Comparison of ENCODE assay signal across 9 cellular contexts in the genomic region with DNA sequence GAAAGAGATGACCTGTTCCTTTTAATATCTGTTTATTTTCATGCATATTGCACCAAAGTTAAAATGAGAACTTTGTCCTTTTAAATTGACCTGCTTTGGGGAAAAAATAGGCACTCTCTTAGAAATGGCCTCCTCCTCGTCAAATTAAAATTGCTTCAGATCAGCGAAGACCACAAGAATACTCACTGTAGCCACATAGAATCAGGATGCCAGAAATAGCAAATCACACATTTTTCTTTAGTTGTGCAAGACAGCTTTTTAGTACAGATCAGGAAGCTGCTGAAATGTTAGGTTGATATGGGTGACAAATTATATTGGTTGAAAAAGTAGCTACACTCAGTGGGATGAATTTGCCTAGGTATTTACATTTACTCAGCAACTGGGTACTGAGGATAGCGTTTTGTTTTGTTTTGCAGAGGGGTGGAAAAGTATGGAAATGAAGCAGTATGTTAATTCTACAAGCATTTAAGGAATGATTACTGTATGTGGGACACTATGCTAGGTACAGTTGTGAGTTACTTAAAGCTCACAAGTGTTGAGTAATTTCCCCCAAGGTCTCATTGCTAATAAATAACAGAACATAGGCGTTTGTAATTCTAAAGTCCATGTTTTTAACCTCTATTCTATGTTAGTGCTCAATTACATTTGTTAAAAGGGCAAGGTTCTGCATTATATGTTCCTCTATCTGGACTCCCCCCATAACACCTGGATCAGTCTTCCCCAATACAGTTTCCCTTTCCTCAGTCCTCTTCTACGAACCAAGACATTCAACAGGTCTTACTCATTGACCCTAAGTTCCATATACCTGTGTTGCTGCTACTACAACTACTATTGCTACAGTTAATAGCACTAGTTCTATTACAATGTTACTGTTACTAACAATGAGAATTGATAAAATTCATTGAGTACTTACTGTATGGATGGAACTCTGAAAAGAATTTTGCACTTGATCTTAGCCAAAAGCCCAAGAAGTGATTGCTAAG.
DNase-seq lines count a peak whose midpoint lies in the region; ATAC-seq and TF ChIP-seq lines count a peak whose summit lies in the region.
"Had no signal": no experiment of that assay in that cellular context is flagged by ENCODE, and none has a peak within 500 bp of the region (broad histone marks: within the 10 kb centered on the region; RNA-seq: fewer than 3 reads in every experiment).

No MANE protein-coding gene starts in this region.

- TF ChIP-seq CTCF in neural progenitor cell (IDR thresholded peaks at IDR 0.05): no peak

- H3K9me3 Mint-ChIP-seq in activated naive CD8-positive, alpha-beta T cell (ENCODE audit: low read depth): no peaks in the 10 kb centered on the region
- H3K9me3 Mint-ChIP-seq in neural progenitor cell: no peaks in the 10 kb centered on the region

- peaks cover 5% of the 10 kb centered on the region for H3F3A ChIP-seq in neural progenitor cell (ENCODE audit: low read depth)

- H3K27me3 ChIP-seq in neural progenitor cell: no peaks in the 10 kb centered on the region

- no peaks in the 10 kb centered on the region for H3K9me3 ChIP-seq in neural progenitor cell (ENCODE audit: low read depth)

- no peak overlapping the region for H3K9ac ChIP-seq in neural progenitor cell

- CTCF ChIA-PET in HEK293T (lab: Yijun Ruan, JAX): interaction anchor here (1.2 to 4.0 kb wide), 2 partner anchors 101 to 151 kb away, joined by 4 to 16 read pairs; no protein-coding TSS in a partner anchor

- H3K4me2 ChIP-seq in neural progenitor cell: no peak overlapping the region

- peak overlapping the region; percentile 69 for H3K27ac Mint-ChIP-seq in activated naive CD8-positive, alpha-beta T cell
- peak overlapping the region; percentile 69 for H3K27ac Mint-ChIP-seq in neural progenitor cell

- no peak overlapping the region for H3K4me3 ChIP-seq in neural progenitor cell

- ATAC-seq in GM19043 (IDR thresholded peaks at IDR 0.05; ENCODE audit: low read depth, unreplicated experiment) (peak; percentile 37), HG03378 (IDR thresholded peaks at IDR 0.05; ENCODE audit: unreplicated experiment) (peak; percentile 41), HG03520 (IDR thresholded peaks at IDR 0.05; ENCODE audit: unreplicated experiment) (no peak)

- H3K4me1 ChIP-seq in neural progenitor cell: peaks cover 4% of the 10 kb centered on the region

- H3K4me3 Mint-ChIP-seq in activated naive CD8-positive, alpha-beta T cell: peak overlapping the region; percentile 24
- no peak overlapping the region for H3K4me3 Mint-ChIP-seq in neural progenitor cell

- no peaks in the 10 kb centered on the region for H4K20me1 ChIP-seq in neural progenitor cell (ENCODE audit: low read depth)

- no peak for DNase-seq in neural progenitor cell (ENCODE audit: low spot score)
- DNase-seq in HEK293T (ENCODE audit: extremely low spot score): no peak
- no peak for DNase-seq in NCI-H774 (lab: John Stamatoyannopoulos, UW)
- no peak for DNase-seq in COR-L47 (lab: John Stamatoyannopoulos, UW)
- DNase-seq: NCI-H510A had no signal

- H2AFZ ChIP-seq in neural progenitor cell (replicated peaks): peak overlapping the region; percentile 52

- H3K36me3 Mint-ChIP-seq in activated naive CD8-positive, alpha-beta T cell: no peaks in the 10 kb centered on the region
- no peaks in the 10 kb centered on the region for H3K36me3 Mint-ChIP-seq in neural progenitor cell

- no peaks in the 10 kb centered on the region for H3K79me2 ChIP-seq in neural progenitor cell (ENCODE audit: low read depth)

- H3K27ac ChIP-seq in neural progenitor cell: no peak overlapping the region

- no peaks in the 10 kb centered on the region for H3K27me3 Mint-ChIP-seq in activated naive CD8-positive, alpha-beta T cell
- H3K27me3 Mint-ChIP-seq in neural progenitor cell (ENCODE audit: insufficient read depth, low read depth): peaks cover 2% of the 10 kb centered on the region

- peaks cover 63% of the 10 kb centered on the region for H3K4me1 Mint-ChIP-seq in activated naive CD8-positive, alpha-beta T cell (ENCODE audit: low read depth)
- peaks cover 33% of the 10 kb centered on the region for H3K4me1 Mint-ChIP-seq in neural progenitor cell

- POLR2A ChIA-PET in HEK293T (lab: Yijun Ruan, JAX): no interaction called here

- H3K36me3 ChIP-seq in neural progenitor cell: no peaks in the 10 kb centered on the region

TF ChIP-seq in HEK293T, 16 proteins besides CTCF, POLR2A, EP300 and RAD21:
- no peak for TF ChIP-seq SUZ12 (IDR thresholded peaks at IDR 0.05)
- TF ChIP-seq ZNF384 (IDR thresholded peaks at IDR 0.05): no peak
- TF ChIP-seq FOXK2 (IDR thresholded peaks at IDR 0.05): no peak
- TF ChIP-seq, protein P1, sequence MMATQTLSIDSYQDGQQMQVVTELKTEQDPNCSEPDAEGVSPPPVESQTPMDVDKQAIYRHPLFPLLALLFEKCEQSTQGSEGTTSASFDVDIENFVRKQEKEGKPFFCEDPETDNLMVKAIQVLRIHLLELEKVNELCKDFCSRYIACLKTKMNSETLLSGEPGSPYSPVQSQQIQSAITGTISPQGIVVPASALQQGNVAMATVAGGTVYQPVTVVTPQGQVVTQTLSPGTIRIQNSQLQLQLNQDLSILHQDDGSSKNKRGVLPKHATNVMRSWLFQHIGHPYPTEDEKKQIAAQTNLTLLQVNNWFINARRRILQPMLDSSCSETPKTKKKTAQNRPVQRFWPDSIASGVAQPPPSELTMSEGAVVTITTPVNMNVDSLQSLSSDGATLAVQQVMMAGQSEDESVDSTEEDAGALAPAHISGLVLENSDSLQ (IDR thresholded peaks at IDR 0.05): no peak
- no peak for TF ChIP-seq L3MBTL2 (conservative IDR thresholded peaks at IDR 0.05)
- no peak for TF ChIP-seq CTBP1 (IDR thresholded peaks at IDR 0.05; ENCODE audit: borderline replicate concordance)
- no peak for TF ChIP-seq FOXM1 (IDR thresholded peaks at IDR 0.05; ENCODE audit: borderline replicate concordance)
